ENCODE assay signal across 1 cellular context in the genomic region with DNA sequence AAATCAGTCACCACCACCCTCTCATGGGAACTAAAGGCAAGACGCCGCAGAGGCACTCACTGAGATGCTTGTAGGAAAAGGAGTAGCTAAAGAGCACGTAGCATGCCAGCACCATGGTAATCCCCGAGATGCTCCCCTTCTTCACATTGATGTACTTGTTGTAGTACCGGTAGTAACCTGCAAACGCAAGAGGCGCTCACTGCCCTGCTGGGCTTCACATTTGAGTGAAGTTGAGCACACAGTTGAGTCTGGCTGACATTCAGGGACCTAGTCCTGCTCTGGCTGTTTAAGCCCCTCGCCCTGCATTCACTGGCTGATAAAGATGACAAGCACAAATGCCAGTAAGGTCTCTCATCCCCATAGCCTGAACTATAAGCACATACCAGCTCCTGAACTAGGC.
TF ChIP-seq lines count a peak whose summit lies in the region.

No MANE protein-coding gene starts in this region.

TF ChIP-seq in WTC11, 78 proteins besides CTCF, POLR2A, EP300 and RAD21 (continued from another document):
- TF ChIP-seq, protein P1, sequence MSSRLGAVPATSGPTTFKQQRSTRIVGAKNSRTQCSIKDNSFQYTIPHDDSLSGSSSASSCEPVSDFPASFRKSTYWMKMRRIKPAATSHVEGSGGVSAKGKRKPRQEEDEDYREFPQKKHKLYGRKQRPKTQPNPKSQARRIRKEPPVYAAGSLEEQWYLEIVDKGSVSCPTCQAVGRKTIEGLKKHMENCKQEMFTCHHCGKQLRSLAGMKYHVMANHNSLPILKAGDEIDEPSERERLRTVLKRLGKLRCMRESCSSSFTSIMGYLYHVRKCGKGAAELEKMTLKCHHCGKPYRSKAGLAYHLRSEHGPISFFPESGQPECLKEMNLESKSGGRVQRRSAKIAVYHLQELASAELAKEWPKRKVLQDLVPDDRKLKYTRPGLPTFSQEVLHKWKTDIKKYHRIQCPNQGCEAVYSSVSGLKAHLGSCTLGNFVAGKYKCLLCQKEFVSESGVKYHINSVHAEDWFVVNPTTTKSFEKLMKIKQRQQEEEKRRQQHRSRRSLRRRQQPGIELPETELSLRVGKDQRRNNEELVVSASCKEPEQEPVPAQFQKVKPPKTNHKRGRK (CRISPR knock-in tag; IDR thresholded peaks at IDR 0.05; ENCODE audit: borderline replicate concordance), result no peak
- TF ChIP-seq PRRX2 (CRISPR knock-in tag; IDR thresholded peaks at IDR 0.05), result peak; percentile 53; the same call in 1 of the 2 replicates
